15 cellular contexts compared by ENCODE assay signal in genomic region chr19:2532252-2533071, GRCh38. TPM values are rescaled to one million over a fixed set of nuclear protein-coding genes. Genes with fewer than 3 reads are reported as not detected.
A peak's percentile ranks its signal among the peaks of the same experiment; 100 is the strongest.
DNase-seq lines count a peak whose midpoint lies in the region; ATAC-seq and TF ChIP-seq lines count a peak whose summit lies in the region.
"Had no signal": no experiment of that assay in that cellular context is flagged by ENCODE, and none has a peak within 500 bp of the region (broad histone marks: within the 10 kb centered on the region; RNA-seq: fewer than 3 reads in every experiment).

No MANE protein-coding gene starts in this region.

- TF ChIP-seq CTCF in astrocyte of the spinal cord (IDR thresholded peaks at IDR 0.05; ENCODE audit: low read depth, low read length): no peak
- TF ChIP-seq CTCF in WTC11 (IDR thresholded peaks at IDR 0.05): no peak

- peaks cover 31% of the 10 kb centered on the region for H3K4me1 ChIP-seq in ACC112 (ENCODE audit: control insufficient read depth, insufficient read depth, low read length, unreplicated experiment)

- in situ Hi-C loops in astrocyte of the spinal cord (cut with HindIII; ENCODE audit: low sequenced_read_pairs): no loop called here

- H3K79me2 ChIP-seq in ACC112 (ENCODE audit: control insufficient read depth, insufficient read depth, low read length, unreplicated experiment): no peaks in the 10 kb centered on the region

- H2AFZ ChIP-seq in ACC112 (ENCODE audit: low read length, unreplicated experiment): no peak overlapping the region

- H3K36me3 Mint-ChIP-seq in WTC11: peaks cover 20% of the 10 kb centered on the region
- no peaks in the 10 kb centered on the region for H3K36me3 Mint-ChIP-seq in activated naive CD4-positive, alpha-beta T cell treated with anti-CD3 and anti-CD28 coated beads, Interleukin-2, amount 10 ng/mL, durations not matched to agents 7 days and 5 days

- CTCF ChIA-PET in WTC11 (lab: Charles Lee): interaction anchor here (0.7 kb wide), 1 partner anchor 9 kb away, joined by 3 read pairs; no protein-coding TSS in a partner anchor
- CTCF ChIA-PET in activated naive CD4-positive, alpha-beta T cell treated with anti-CD3 and anti-CD28 coated beads, Interleukin-2, amount 10 ng/mL, durations not matched to agents 7 days and 5 days (lab: Charles Lee): interaction anchor here (1.4 kb wide), 1 partner anchor 53 kb away, joined by 4 read pairs; no protein-coding TSS in a partner anchor

- peak overlapping the region; percentile 100 for H3K27ac ChIP-seq in ACC112 (ENCODE audit: low read depth, low read length)

- H3K36me3 ChIP-seq in ACC112 (ENCODE audit: insufficient read depth, low read length): peaks cover 9% of the 10 kb centered on the region

- peaks cover 32% of the 10 kb centered on the region for H3K9me3 Mint-ChIP-seq in WTC11
- no peaks in the 10 kb centered on the region for H3K9me3 Mint-ChIP-seq in activated naive CD4-positive, alpha-beta T cell treated with anti-CD3 and anti-CD28 coated beads, Interleukin-2, amount 10 ng/mL, durations not matched to agents 7 days and 5 days
- H3K9me3 Mint-ChIP-seq: central memory CD8-positive, alpha-beta T cell had no signal

- ATAC-seq in WTC11: no peak
- no peak for ATAC-seq in GM18858 (IDR thresholded peaks at IDR 0.05; ENCODE audit: unreplicated experiment)
- ATAC-seq: mucosa of descending colon had no signal

- H3K4me3 ChIP-seq in ACC112 (ENCODE audit: low read depth, low read length) (peak overlapping the region; percentile 29; the same call in 1 of the 2 replicates), astrocyte of the spinal cord (ENCODE audit: low read depth, low read length) (no peak overlapping the region)
- H3K4me3 ChIP-seq: mucosa of descending colon, skin epidermis had no signal

- POLR2A ChIA-PET in WTC11 (lab: Charles Lee): no interaction called here

- no peaks in the 10 kb centered on the region for H3K27me3 ChIP-seq in ACC112 (ENCODE audit: insufficient read depth, low read length)

- DNase-seq in HS-27A (ENCODE audit: low read depth) (peak; percentile 95), astrocyte of the spinal cord (ENCODE audit: low read depth, low spot score) (peak; percentile 81), glomerular visceral epithelial cell (ENCODE audit: extremely low spot score) (peak; percentile 56), WTC11 (ENCODE audit: low spot score) (no peak), SIG-M5 treated with dmso at 0.1 percent for 504 hours (lab: John Stamatoyannopoulos, UW; ENCODE audit: unreplicated experiment) (no peak)
- no peak for DNase-seq in activated naive CD4-positive, alpha-beta T cell treated with anti-CD3 and anti-CD28 coated beads, Interleukin-2, amount 10 ng/mL, durations not matched to agents 7 days and 5 days
- DNase-seq: activated T-cell treated with anti-CD3 and anti-CD28 coated beads, Interleukin-2, amount 50 U/mL, for 1 hour; hypothalamus; NCI-H1092 treated with DMSO at 0.1 percent for 48 hours had no signal

- no peaks in the 10 kb centered on the region for H3K27me3 Mint-ChIP-seq in WTC11 (ENCODE audit: low read depth)
- peaks cover 10% of the 10 kb centered on the region for H3K27me3 Mint-ChIP-seq in activated naive CD4-positive, alpha-beta T cell treated with anti-CD3 and anti-CD28 coated beads, Interleukin-2, amount 10 ng/mL, durations not matched to agents 7 days and 5 days
- H3K27me3 Mint-ChIP-seq: B cell; central memory CD8-positive, alpha-beta T cell had no signal

- no peaks in the 10 kb centered on the region for H3K4me1 Mint-ChIP-seq in WTC11
- peaks cover 29% of the 10 kb centered on the region for H3K4me1 Mint-ChIP-seq in activated naive CD4-positive, alpha-beta T cell treated with anti-CD3 and anti-CD28 coated beads, Interleukin-2, amount 10 ng/mL, durations not matched to agents 7 days and 5 days

- H3K4me3 Mint-ChIP-seq in WTC11: no peak overlapping the region
- H3K4me3 Mint-ChIP-seq in activated naive CD4-positive, alpha-beta T cell treated with anti-CD3 and anti-CD28 coated beads, Interleukin-2, amount 10 ng/mL, durations not matched to agents 7 days and 5 days: no peak overlapping the region
- H3K4me3 Mint-ChIP-seq: B cell; central memory CD8-positive, alpha-beta T cell had no signal

- no peak overlapping the region for H3K27ac Mint-ChIP-seq in WTC11
- H3K27ac Mint-ChIP-seq in activated naive CD4-positive, alpha-beta T cell treated with anti-CD3 and anti-CD28 coated beads, Interleukin-2, amount 10 ng/mL, durations not matched to agents 7 days and 5 days: no peak overlapping the region

TF ChIP-seq in WTC11, 78 proteins besides CTCF, POLR2A, EP300 and RAD21:
- TF ChIP-seq ELF4 (CRISPR knock-in tag; IDR thresholded peaks at IDR 0.05; ENCODE audit: low read depth): no peak
TF ChIP-seq in WTC11: peak in this region for 0.

RNA-seq across cellular contexts. Expression of gene GADD45B, which starts 56.5 kb away (rescaled TPM):
- total RNA-seq in WTC11 (2021): 17.9 to 27.5 TPM (median 23.2 TPM) in 3 replicates

Comparison
In these comparisons a context has a peak if more than half of its experiments do, and no peak if none do; other contexts are left out.
1. DNase-seq: peak in HS-27A (single experiment), astrocyte of the spinal cord (single experiment) and glomerular visceral epithelial cell (single experiment); none in WTC11 (single experiment), activated naive CD4-positive, alpha-beta T cell treated with anti-CD3 and anti-CD28 coated beads, Interleukin-2, amount 10 ng/mL, durations not matched to agents 7 days and 5 days (single experiment) and SIG-M5 treated with dmso at 0.1 percent for 504 hours (single experiment).